Comparison of ENCODE assay signal across 18 cellular contexts in the genomic region with DNA sequence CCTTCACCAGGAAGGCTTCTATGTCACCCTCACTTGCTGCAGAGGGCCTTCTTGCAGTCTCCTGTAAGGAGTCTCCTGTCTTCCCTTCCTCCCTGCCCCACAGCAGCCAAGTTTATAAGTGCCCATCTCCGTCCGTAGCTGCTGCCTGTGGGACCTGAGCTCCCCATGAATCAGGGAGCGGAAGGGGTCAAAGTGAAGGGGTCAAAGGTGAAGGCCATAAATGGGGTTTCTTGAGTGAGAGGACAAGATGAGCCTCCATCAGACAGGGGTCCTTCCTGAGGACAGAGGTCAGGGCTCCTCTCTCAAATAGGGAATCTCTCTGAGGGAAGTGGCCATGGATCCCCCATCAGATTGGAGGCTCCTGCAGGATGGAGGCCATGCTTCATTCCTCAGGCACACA. TPM values are rescaled to one million over a fixed set of nuclear protein-coding genes. Genes with fewer than 3 reads are reported as not detected.
DNase-seq lines count a peak whose midpoint lies in the region; ATAC-seq and TF ChIP-seq lines count a peak whose summit lies in the region.
"Had no signal": no experiment of that assay in that cellular context is flagged by ENCODE, and none has a peak within 500 bp of the region (broad histone marks: within the 10 kb centered on the region; RNA-seq: fewer than 3 reads in every experiment).

No MANE protein-coding gene starts in this region.

- TF ChIP-seq EP300 in gastroesophageal sphincter (IDR thresholded peaks at IDR 0.05), result no peak
- TF ChIP-seq EP300 in SK-N-SH (IDR thresholded peaks at IDR 0.05; ENCODE audit: borderline replicate concordance in 1 of 2, low read depth in 1 of 2, low read length in 1 of 2), result no peak

- H3K36me3 Mint-ChIP-seq in CD4-positive, CD25-positive, alpha-beta regulatory T cell, result peaks cover 3% of the 10 kb centered on the region
- no peaks in the 10 kb centered on the region for H3K36me3 Mint-ChIP-seq in activated T-helper 17 cell treated with anti-CD3 and anti-CD28 coated beads, Interleukin-2, amount 50 U/mL, for 72 hours (ENCODE audit: low read depth)
- no peaks in the 10 kb centered on the region for H3K36me3 Mint-ChIP-seq in activated CD4-positive, alpha-beta memory T cell treated with anti-CD3 and anti-CD28 coated beads, Interleukin-2, amount 10 ng/mL, durations not matched to agents 7 days and 5 days (ENCODE audit: low read depth)

- CTCF ChIA-PET in activated CD4-positive, alpha-beta memory T cell treated with anti-CD3 and anti-CD28 coated beads, Interleukin-2, amount 10 ng/mL, durations not matched to agents 7 days and 5 days (lab: Charles Lee), result interaction anchor here (1.1 kb wide), 1 partner anchor 19 kb away, joined by 3 read pairs; no protein-coding TSS in a partner anchor
- CTCF ChIA-PET in SK-N-SH (lab: Yijun Ruan, JAX), result interaction anchor here (0.9 to 5.9 kb wide), 5 partner anchors 10 to 77 kb away, joined by 3 to 30 read pairs (median 4); no protein-coding TSS in a partner anchor

- peak overlapping the region in 2 of 3 donors; percentile 65 to 87 for H3K27ac Mint-ChIP-seq in CD4-positive, CD25-positive, alpha-beta regulatory T cell
- peak overlapping the region; percentile 67 for H3K27ac Mint-ChIP-seq in activated T-helper 17 cell treated with anti-CD3 and anti-CD28 coated beads, Interleukin-2, amount 50 U/mL, for 72 hours
- H3K27ac Mint-ChIP-seq in activated CD4-positive, alpha-beta memory T cell treated with anti-CD3 and anti-CD28 coated beads, Interleukin-2, amount 10 ng/mL, durations not matched to agents 7 days and 5 days, result no peak overlapping the region

- no peaks in the 10 kb centered on the region for H3K27me3 ChIP-seq in CD4-positive, CD25-positive, alpha-beta regulatory T cell (ENCODE audit: control insufficient read depth, insufficient read depth, low read length)
- H3K27me3 ChIP-seq in gastroesophageal sphincter (no peaks in the 10 kb centered on the region), skeletal muscle tissue (ENCODE audit: control insufficient read depth in 3 of 3, insufficient read depth in 3 of 3, low read length in 3 of 3) (no peaks in the 10 kb centered on the region), SK-N-SH (ENCODE audit: insufficient read depth) (no peaks in the 10 kb centered on the region)
- H3K27me3 ChIP-seq: brain microvascular endothelial cell had no signal

- H4K20me1 ChIP-seq in SK-N-SH (ENCODE audit: insufficient read depth), result no peaks in the 10 kb centered on the region

- H3K36me3 ChIP-seq in CD4-positive, CD25-positive, alpha-beta regulatory T cell (ENCODE audit: control insufficient read depth, insufficient read depth, low read length), result no peaks in the 10 kb centered on the region
- H3K36me3 ChIP-seq in gastroesophageal sphincter (no peaks in the 10 kb centered on the region), skeletal muscle tissue (ENCODE audit: control insufficient read depth in 3 of 3, insufficient read depth in 3 of 3, low read length in 3 of 3) (peaks cover 0 to 6% (median 0%) of the 10 kb centered on the region in 3 donors), SK-N-SH (replicated peaks in 1 of 2; ENCODE audit: control insufficient read depth in 1 of 2, insufficient read depth in 2 of 2, low read length in 1 of 2) (no peaks in the 10 kb centered on the region)
- H3K36me3 ChIP-seq: brain microvascular endothelial cell had no signal

- H3K9ac ChIP-seq in skeletal muscle tissue (ENCODE audit: low read depth in 1 of 3, low read length in 3 of 3), result peak overlapping the region in 1 of 3 donors; percentile 25
- no peak overlapping the region for H3K9ac ChIP-seq in SK-N-SH

- H3K4me1 Mint-ChIP-seq in CD4-positive, CD25-positive, alpha-beta regulatory T cell, result peaks cover 0 to 15% (median 2%) of the 10 kb centered on the region in 4 donors
- H3K4me1 Mint-ChIP-seq in activated T-helper 17 cell treated with anti-CD3 and anti-CD28 coated beads, Interleukin-2, amount 50 U/mL, for 72 hours, result peaks cover 4% of the 10 kb centered on the region
- H3K4me1 Mint-ChIP-seq in activated CD4-positive, alpha-beta memory T cell treated with anti-CD3 and anti-CD28 coated beads, Interleukin-2, amount 10 ng/mL, durations not matched to agents 7 days and 5 days, result no peaks in the 10 kb centered on the region

- H3K9me2 ChIP-seq in SK-N-SH, result no peaks in the 10 kb centered on the region

- H2AFZ ChIP-seq in SK-N-SH (ENCODE audit: low read depth), result no peak overlapping the region

- no peaks in the 10 kb centered on the region for H3F3A ChIP-seq in SK-N-SH (replicated peaks; ENCODE audit: insufficient read depth)

- no peak for TF ChIP-seq RAD21 in SK-N-SH (IDR thresholded peaks at IDR 0.05; ENCODE audit: low read length)

- H3K9me3 ChIP-seq in CD4-positive, CD25-positive, alpha-beta regulatory T cell (ENCODE audit: control insufficient read depth in 2 of 2, low read length in 2 of 2), result no peaks in the 10 kb centered on the region
- H3K9me3 ChIP-seq in gastroesophageal sphincter (no peaks in the 10 kb centered on the region), skeletal muscle tissue (ENCODE audit: control insufficient read depth in 3 of 3, low read length in 3 of 3) (no peaks in the 10 kb centered on the region), SK-N-SH (no peaks in the 10 kb centered on the region)
- H3K9me3 ChIP-seq: mucosa of descending colon had no signal

- POLR2A ChIA-PET in activated CD4-positive, alpha-beta memory T cell treated with anti-CD3 and anti-CD28 coated beads, Interleukin-2, amount 10 ng/mL, durations not matched to agents 7 days and 5 days (lab: Charles Lee), result no interaction called here
- POLR2A ChIA-PET in SK-N-SH (lab: Yijun Ruan, JAX), result no interaction called here

- ATAC-seq in CD4-positive, CD25-positive, alpha-beta regulatory T cell (ENCODE audit: low read depth in 2 of 2), result no peak
- ATAC-seq in activated T-helper 17 cell treated with anti-CD3 and anti-CD28 coated beads, Interleukin-2, amount 50 U/mL, for 72 hours (replicated peaks), result no peak
- ATAC-seq in gastroesophageal sphincter, result no peak
- ATAC-seq: mucosa of descending colon had no signal

- DNase-seq in CD4-positive, CD25-positive, alpha-beta regulatory T cell, result no peak
- DNase-seq in foreskin melanocyte (no peak), SK-N-SH (no peak)
- no peak for DNase-seq in activated CD4-positive, alpha-beta memory T cell treated with anti-CD3 and anti-CD28 coated beads, Interleukin-2, amount 10 ng/mL, durations not matched to agents 7 days and 5 days
- DNase-seq in stimulated activated CD4-positive, alpha-beta T cell treated with anti-CD3 and anti-CD28 coated beads, Interleukin-12 subunit alpha, Interleukin-12 subunit beta, amount 100 ng/mL, for 4 hours, result no peak
- DNase-seq: brain microvascular endothelial cell; IMR-90; NCI-H1436 treated with DMSO at 0.1 percent for 48 hours; NCI-H2171; NCI-H526 treated with DMSO at 0.1 percent for 48 hours; retina; stimulated activated CD8-positive, alpha-beta memory T cell treated with anti-CD3 and anti-CD28 coated beads, Interleukin-4, amount 100 ng/mL, for 48 hours; SW 1271 had no signal

- H3K4me1 ChIP-seq in CD4-positive, CD25-positive, alpha-beta regulatory T cell (ENCODE audit: control insufficient read depth, insufficient read depth, low read length, poor library complexity, severe bottlenecking), result no peaks in the 10 kb centered on the region
- H3K4me1 ChIP-seq in gastroesophageal sphincter (peaks cover 4 to 98% (median 67%) of the 10 kb centered on the region in 3 donors), skeletal muscle tissue (ENCODE audit: control insufficient read depth in 3 of 3, insufficient read depth in 3 of 3, low read length in 3 of 3) (peaks cover 23 to 36% (median 32%) of the 10 kb centered on the region in 3 donors), SK-N-SH (ENCODE audit: control insufficient read depth in 1 of 2, insufficient read depth in 2 of 2, low read depth in 1 of 2, low read length in 1 of 2) (peaks cover 0 to 34% of the 10 kb centered on the region in 2 experiments; a peak in 2 of 4 replicates)

- H3K4me3 ChIP-seq in CD4-positive, CD25-positive, alpha-beta regulatory T cell (ENCODE audit: low read depth, low read length), result no peak overlapping the region
- H3K4me3 ChIP-seq in gastroesophageal sphincter (no peak overlapping the region), skeletal muscle tissue (ENCODE audit: low read length in 3 of 3) (no peak overlapping the region), SK-N-SH (ENCODE audit: low read depth in 2 of 2, low read length in 1 of 2) (no peak overlapping the region)
- H3K4me3 ChIP-seq: mucosa of descending colon had no signal

- H3K9me3 Mint-ChIP-seq in CD4-positive, CD25-positive, alpha-beta regulatory T cell, result no peaks in the 10 kb centered on the region
- H3K9me3 Mint-ChIP-seq in activated T-helper 17 cell treated with anti-CD3 and anti-CD28 coated beads, Interleukin-2, amount 50 U/mL, for 72 hours, result no peaks in the 10 kb centered on the region
- no peaks in the 10 kb centered on the region for H3K9me3 Mint-ChIP-seq in activated CD4-positive, alpha-beta memory T cell treated with anti-CD3 and anti-CD28 coated beads, Interleukin-2, amount 10 ng/mL, durations not matched to agents 7 days and 5 days

- H3K4me3 Mint-ChIP-seq in CD4-positive, CD25-positive, alpha-beta regulatory T cell, result no peak overlapping the region
- no peak overlapping the region for H3K4me3 Mint-ChIP-seq in activated T-helper 17 cell treated with anti-CD3 and anti-CD28 coated beads, Interleukin-2, amount 50 U/mL, for 72 hours
- H3K4me3 Mint-ChIP-seq in activated CD4-positive, alpha-beta memory T cell treated with anti-CD3 and anti-CD28 coated beads, Interleukin-2, amount 10 ng/mL, durations not matched to agents 7 days and 5 days, result no peak overlapping the region

- no peak for TF ChIP-seq POLR2A in gastroesophageal sphincter (IDR thresholded peaks at IDR 0.05)

- H3K27ac ChIP-seq in CD4-positive, CD25-positive, alpha-beta regulatory T cell (ENCODE audit: insufficient read depth, low read length, poor library complexity, severe bottlenecking), result no peak overlapping the region
- H3K27ac ChIP-seq in gastroesophageal sphincter (peak overlapping the region in 3 of 4 donors; percentile 80 to 93 (median 86)), skeletal muscle tissue (ENCODE audit: low read depth, low read length) (peak overlapping the region; percentile 13), SK-N-SH (ENCODE audit: low read depth in 2 of 2, low read length in 1 of 2) (no peak overlapping the region)
- H3K27ac ChIP-seq: brain microvascular endothelial cell, HL-60 had no signal

- WGBS in gastroesophageal sphincter (ENCODE audit: low coverage in 1 of 2), 2 donors, result no CpG with 5 or more reads among the region's 3 CpGs
- WGBS in SK-N-SH (ENCODE audit: low lambda C conversion rate), result 69% methylated on average over 3 of the region's 3 CpGs

- H3K4me2 ChIP-seq in SK-N-SH, result no peak overlapping the region

- TF ChIP-seq CTCF in gastroesophageal sphincter (IDR thresholded peaks at IDR 0.05) (no peak), SK-N-SH (IDR thresholded peaks at IDR 0.05) (no peak)

- H3K79me2 ChIP-seq in SK-N-SH (ENCODE audit: insufficient read depth), result no peaks in the 10 kb centered on the region

- H3K27me3 Mint-ChIP-seq in CD4-positive, CD25-positive, alpha-beta regulatory T cell, result no peaks in the 10 kb centered on the region
- no peaks in the 10 kb centered on the region for H3K27me3 Mint-ChIP-seq in activated T-helper 17 cell treated with anti-CD3 and anti-CD28 coated beads, Interleukin-2, amount 50 U/mL, for 72 hours
- H3K27me3 Mint-ChIP-seq in activated CD4-positive, alpha-beta memory T cell treated with anti-CD3 and anti-CD28 coated beads, Interleukin-2, amount 10 ng/mL, durations not matched to agents 7 days and 5 days, result no peaks in the 10 kb centered on the region

RNA-seq across cellular contexts. Expression of a gene that starts 44.4 kb away (rescaled TPM):
- total RNA-seq in CD4-positive, CD25-positive, alpha-beta regulatory T cell, result 36.1 TPM
- polyA plus RNA-seq in CD4-positive, CD25-positive, alpha-beta regulatory T cell, result 1 to 10 TPM; 5.1 to 8.0 (median 5.8) TPM
- 10 to 100 TPM; 10.7 to 14.7 TPM for total RNA-seq in activated T-helper 17 cell treated with anti-CD3 and anti-CD28 coated beads, Interleukin-2, amount 50 U/mL, for 72 hours
- total RNA-seq in gastroesophageal sphincter, result 100 to 1,000 TPM in 1 of 4 donors, 10 to 100 TPM in 3; 72.3 to 120 (median 93.0) TPM
- total RNA-seq in skeletal muscle tissue, result 30.3 TPM
- total RNA-seq in activated CD4-positive, alpha-beta memory T cell treated with anti-CD3 and anti-CD28 coated beads, Interleukin-2, amount 10 ng/mL, durations not matched to agents 7 days and 5 days, result 10 to 100 TPM; 13.4 to 19.0 TPM
- 6.7 and 7.0 TPM in 2 replicates for polyA plus RNA-seq in SK-N-SH (2012; rRNA removed)
- 4.4 and 6.0 TPM in 2 replicates for polyA plus RNA-seq in SK-N-SH (2012; cell fraction: cytosol; rRNA removed)
- 4.8 and 6.6 TPM in 2 replicates for polyA plus RNA-seq in SK-N-SH (2012; cell fraction: nucleus; rRNA removed)

Comparison
In these comparisons a context has a peak if more than half of its experiments do, and no peak if none do; other contexts are left out.
1. H3K27ac ChIP-seq: peak in gastroesophageal sphincter (3 of 4) and skeletal muscle tissue (single experiment); none in CD4-positive, CD25-positive, alpha-beta regulatory T cell (single experiment) and SK-N-SH (0 of 2).